Comparison of ENCODE assay signal across 14 cellular contexts in the genomic region with DNA sequence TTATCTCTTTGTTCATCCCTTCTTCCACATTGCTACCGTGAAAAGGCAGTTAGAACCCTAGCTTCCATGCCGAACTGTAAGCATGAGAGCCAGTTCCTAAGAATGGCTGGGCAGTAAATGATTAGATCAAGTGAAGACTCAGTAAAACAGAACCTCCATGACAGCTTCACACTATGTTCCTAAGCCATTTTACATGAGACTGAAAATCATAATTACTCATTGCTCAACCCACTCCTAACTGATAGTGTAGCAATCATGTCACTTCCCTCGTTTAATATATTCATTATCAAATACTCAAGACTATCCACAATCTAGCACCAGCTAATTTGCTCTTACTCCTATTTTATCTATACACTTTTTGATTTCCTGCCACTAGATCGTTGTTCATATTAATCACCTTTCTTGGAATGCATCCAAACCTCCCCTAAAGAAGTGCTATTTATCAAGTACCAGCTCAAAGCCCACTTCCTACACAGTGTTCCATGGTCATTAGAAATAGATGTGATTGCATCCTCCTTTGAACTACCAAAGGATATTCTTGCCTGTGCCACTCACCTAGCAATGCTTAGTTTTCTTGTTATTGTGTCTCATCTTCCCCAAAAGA. TPM values are rescaled to one million over a fixed set of nuclear protein-coding genes. Genes with fewer than 3 reads are reported as not detected.
DNase-seq lines count a peak whose midpoint lies in the region; ATAC-seq, FAIRE-seq and TF ChIP-seq lines count a peak whose summit lies in the region.
"Had no signal": no experiment of that assay in that cellular context is flagged by ENCODE, and none has a peak within 500 bp of the region (broad histone marks: within the 10 kb centered on the region; RNA-seq: fewer than 3 reads in every experiment).

No MANE protein-coding gene starts in this region.

- no peak for ATAC-seq in thoracic aorta (ENCODE audit: insufficient number of reproducible peaks, low FRiP score, low read depth)
- ATAC-seq in HG02884 (IDR thresholded peaks at IDR 0.05; ENCODE audit: unreplicated experiment): no peak
- no peak for ATAC-seq in mucosa of descending colon
- ATAC-seq: Panc1 had no signal

- no peak overlapping the region for H4K5ac ChIP-seq in H1 (ENCODE audit: insufficient read length, low read depth, low read length)

- TF ChIP-seq EP300 in H1 (IDR thresholded peaks at IDR 0.05; ENCODE audit: borderline replicate concordance in 1 of 2, low read depth in 2 of 2, low read length in 2 of 2): no peak

- H3K4me1 ChIP-seq in H1 (replicated peaks in 1 of 4; ENCODE audit: control insufficient read depth in 3 of 4, insufficient read depth in 4 of 4, low read length in 3 of 4) (peaks cover 0 to 17% (median 8%) of the 10 kb centered on the region in 4 experiments; a peak in 3 of 7 replicates), thoracic aorta (ENCODE audit: control insufficient read depth in 1 of 2, low read depth in 2 of 2) (peaks cover 44 to 63% of the 10 kb centered on the region in 2 donors), mucosa of descending colon (ENCODE audit: low read depth) (peaks cover 16% of the 10 kb centered on the region)

- H3K4me3 Mint-ChIP-seq in activated naive CD4-positive, alpha-beta T cell treated with anti-CD3 and anti-CD28 coated beads for 36 hours: peak overlapping the region; percentile 8
- no peak overlapping the region for H3K4me3 Mint-ChIP-seq in activated naive CD4-positive, alpha-beta T cell treated with anti-CD3 and anti-CD28 coated beads, Interleukin-2, amount 10 ng/mL, durations not matched to agents 7 days and 5 days

- H3K4me2 ChIP-seq in H1 (ENCODE audit: insufficient read depth in 1 of 2, low read depth in 2 of 2, low read length in 2 of 2): no peak overlapping the region

- POLR2A ChIA-PET in H1 (lab: Charles Lee; ENCODE audit: partially characterized antibody): interaction anchor here (1.1 to 2.1 kb wide), 4 partner anchors 8 to 241 kb away, joined by 3 to 9 read pairs (median 7); a partner anchor contains a TSS

- H3K4me1 Mint-ChIP-seq in activated naive CD4-positive, alpha-beta T cell treated with anti-CD3 and anti-CD28 coated beads for 36 hours (ENCODE audit: low read depth): peaks cover 68% of the 10 kb centered on the region
- H3K4me1 Mint-ChIP-seq in activated naive CD4-positive, alpha-beta T cell treated with anti-CD3 and anti-CD28 coated beads, Interleukin-2, amount 10 ng/mL, durations not matched to agents 7 days and 5 days: peaks cover 63% of the 10 kb centered on the region

- H3K9ac ChIP-seq in H1 (replicated peaks in 1 of 4; ENCODE audit: extremely low read depth in 1 of 4, low read depth in 3 of 4, low read length in 3 of 4): no peak overlapping the region

- no peak overlapping the region for H2BK5ac ChIP-seq in H1 (ENCODE audit: low read depth, low read length)

- TF ChIP-seq CTCF in H1 (IDR thresholded peaks at IDR 0.05; ENCODE audit: control extremely low read depth in 1 of 3, insufficient read depth in 1 of 3, low read depth in 1 of 3, low read length in 3 of 3) (no peak), thoracic aorta (IDR thresholded peaks at IDR 0.05) (no peak), mucosa of descending colon (IDR thresholded peaks at IDR 0.05) (no peak)

- H2BK120ac ChIP-seq in H1 (replicated peaks; ENCODE audit: low read depth, low read length): no peak overlapping the region

- peaks cover 20% of the 10 kb centered on the region for H3K36me3 Mint-ChIP-seq in activated naive CD4-positive, alpha-beta T cell treated with anti-CD3 and anti-CD28 coated beads for 36 hours (ENCODE audit: low read depth)
- peaks cover 46% of the 10 kb centered on the region for H3K36me3 Mint-ChIP-seq in activated naive CD4-positive, alpha-beta T cell treated with anti-CD3 and anti-CD28 coated beads, Interleukin-2, amount 10 ng/mL, durations not matched to agents 7 days and 5 days

- no peak overlapping the region for H2BK12ac ChIP-seq in H1 (ENCODE audit: low read depth, low read length)

- no peak overlapping the region for H3K4ac ChIP-seq in H1 (replicated peaks; ENCODE audit: insufficient read length, low read depth, low read length)

- no peak for FAIRE-seq in H1 (lab: Jason Lieb, UNC)

- H4K91ac ChIP-seq in H1 (replicated peaks; ENCODE audit: insufficient read length, low read length): no peak overlapping the region

- peak overlapping the region; percentile 86 for H3K27ac Mint-ChIP-seq in activated naive CD4-positive, alpha-beta T cell treated with anti-CD3 and anti-CD28 coated beads for 36 hours
- H3K27ac Mint-ChIP-seq in activated naive CD4-positive, alpha-beta T cell treated with anti-CD3 and anti-CD28 coated beads, Interleukin-2, amount 10 ng/mL, durations not matched to agents 7 days and 5 days: no peak overlapping the region

- CTCF ChIA-PET in activated naive CD4-positive, alpha-beta T cell treated with anti-CD3 and anti-CD28 coated beads for 36 hours (lab: Charles Lee): interaction anchor here (0.6 to 2.3 kb wide), 3 partner anchors 11 to 67 kb away, joined by 3 to 17 read pairs (median 3); no protein-coding TSS in a partner anchor
- CTCF ChIA-PET in activated naive CD4-positive, alpha-beta T cell treated with anti-CD3 and anti-CD28 coated beads, Interleukin-2, amount 10 ng/mL, durations not matched to agents 7 days and 5 days (lab: Charles Lee): interaction anchor here (1.2 to 2.2 kb wide), 2 partner anchors 11 to 19 kb away, joined by 5 to 9 read pairs; no protein-coding TSS in a partner anchor
- CTCF ChIA-PET in H1 (lab: Charles Lee; ENCODE audit: partially characterized antibody): interaction anchor here (1.7 to 8.7 kb wide), 2 partner anchors 11 to 247 kb away, joined by 4 to 66 read pairs; no protein-coding TSS in a partner anchor

- no peaks in the 10 kb centered on the region for H3K9me3 ChIP-seq in H1 (ENCODE audit: insufficient read depth in 2 of 2, low read depth in 1 of 2, low read length in 1 of 2)
- no peaks in the 10 kb centered on the region for H3K9me3 ChIP-seq in thoracic aorta
- H3K9me3 ChIP-seq in mucosa of descending colon: no peaks in the 10 kb centered on the region

- intact Hi-C loops in activated naive CD4-positive, alpha-beta T cell treated with anti-CD3 and anti-CD28 coated beads for 36 hours (cut with micrococcal nuclease): no loop called here
- intact Hi-C loops in mucosa of descending colon (cut with DNase I, micrococcal nuclease): no loop called here

- DNase-seq in activated naive CD4-positive, alpha-beta T cell treated with anti-CD3 and anti-CD28 coated beads for 36 hours: no peak
- DNase-seq in activated naive CD4-positive, alpha-beta T cell treated with anti-CD3 and anti-CD28 coated beads, Interleukin-2, amount 10 ng/mL, durations not matched to agents 7 days and 5 days: no peak
- DNase-seq in NOMO-1 treated with DMSO at 0.1 percent for 48 hours (lab: John Stamatoyannopoulos, UW; ENCODE audit: unreplicated experiment) (peak; percentile 78), H1 (ENCODE audit: low read depth in 1 of 2, low spot score in 2 of 2) (no peak), thoracic aorta (ENCODE audit: low spot score) (no peak), NCI-H1417 treated with DMSO at 0.1 percent for 48 hours (lab: John Stamatoyannopoulos, UW) (no peak), mucosa of descending colon (no peak)
- DNase-seq: activated naive CD4-positive, alpha-beta T cell treated with anti-CD3 and anti-CD28 coated beads, Interleukin-2, amount 50 U/mL, for 16 hours; NCI-H146 had no signal

- no peak overlapping the region for H2BK15ac ChIP-seq in H1 (ENCODE audit: low read length)

- H3K27me3 ChIP-seq in H1 (replicated peaks in 1 of 4; ENCODE audit: control insufficient read depth in 3 of 4, extremely low read depth in 1 of 4, insufficient read depth in 3 of 4, low read length in 3 of 4): no peaks in the 10 kb centered on the region
- H3K27me3 ChIP-seq in thoracic aorta (replicated peaks; ENCODE audit: insufficient read depth): no peaks in the 10 kb centered on the region
- H3K27me3 ChIP-seq: hepatocyte had no signal

- H3K14ac ChIP-seq in H1 (ENCODE audit: insufficient read length): no peak overlapping the region

- H3K56ac ChIP-seq in H1 (replicated peaks; ENCODE audit: insufficient read length, low read depth, low read length): no peak overlapping the region

- H3K79me2 ChIP-seq in H1 (ENCODE audit: control insufficient read depth in 1 of 2, insufficient read depth in 2 of 2, low read length in 2 of 2): peaks cover 28 to 98% of the 10 kb centered on the region in 2 experiments

- H3K4me3 ChIP-seq in H1 (ENCODE audit: extremely low read depth in 1 of 4, insufficient read depth in 2 of 4, low read depth in 3 of 4, low read length in 4 of 4) (no peak overlapping the region), thoracic aorta (peak overlapping the region; percentile 17), mucosa of descending colon (no peak overlapping the region)
- H3K4me3 ChIP-seq: hepatocyte had no signal

- H4K20me1 ChIP-seq in H1 (replicated peaks in 1 of 2; ENCODE audit: control insufficient read depth in 1 of 2, insufficient read depth in 2 of 2, low read length in 2 of 2): peaks cover 0 to 2% of the 10 kb centered on the region in 2 experiments

- H3K36me3 ChIP-seq in H1 (ENCODE audit: control insufficient read depth in 2 of 4, insufficient read depth in 4 of 4, low read length in 3 of 4): no peaks in the 10 kb centered on the region; a peak in 1 of 8 replicates
- no peaks in the 10 kb centered on the region for H3K36me3 ChIP-seq in thoracic aorta
- no peaks in the 10 kb centered on the region for H3K36me3 ChIP-seq in mucosa of descending colon (ENCODE audit: low read depth)

- H4K8ac ChIP-seq in H1 (ENCODE audit: extremely low read depth, insufficient read depth, low read length): no peak overlapping the region

- TF ChIP-seq POLR2A in H1 (IDR thresholded peaks at IDR 0.05; ENCODE audit: control extremely low read depth in 1 of 2, low read depth in 2 of 2, low read length in 2 of 2): no peak

- TF ChIP-seq RAD21 in H1 (IDR thresholded peaks at IDR 0.05 in 1 of 2, conservative IDR thresholded peaks at IDR 0.05 in 1 of 2; ENCODE audit: low read depth in 2 of 2, low read length in 2 of 2): no peak

- H3K79me1 ChIP-seq in H1 (ENCODE audit: low read depth, low read length): no peaks in the 10 kb centered on the region; the same call in 1 of the 2 replicates

- whole genome bisulfite sequencing in H1 (ENCODE audit: extremely low coverage in 1 of 2, insufficient coverage in 1 of 2, insufficient read length in 1 of 2, insufficient replicate concordance in 2 of 2, low coverage in 1 of 2, low lambda C conversion rate in 2 of 2, missing lambda C conversion rate in 1 of 2), 2 experiments: 93% methylated on average over 4 of the region's 4 CpGs; no CpG with 5 or more reads in 1 of the 2 experiments

- no peak overlapping the region for H2AK5ac ChIP-seq in H1 (ENCODE audit: low read depth, low read length)

- H3K27ac ChIP-seq in H1 (ENCODE audit: low read depth, low read length) (no peak overlapping the region), thoracic aorta (no peak overlapping the region)
- H3K27ac ChIP-seq: hepatocyte, HL-60, VCaP had no signal

- H3K9me3 Mint-ChIP-seq in activated naive CD4-positive, alpha-beta T cell treated with anti-CD3 and anti-CD28 coated beads for 36 hours: no peaks in the 10 kb centered on the region
- H3K9me3 Mint-ChIP-seq in activated naive CD4-positive, alpha-beta T cell treated with anti-CD3 and anti-CD28 coated beads, Interleukin-2, amount 10 ng/mL, durations not matched to agents 7 days and 5 days: peaks cover 5% of the 10 kb centered on the region

- H3K23me2 ChIP-seq in H1 (ENCODE audit: low read depth, low read length): no peaks in the 10 kb centered on the region

- H3K27me3 Mint-ChIP-seq in activated naive CD4-positive, alpha-beta T cell treated with anti-CD3 and anti-CD28 coated beads for 36 hours (ENCODE audit: low read depth): no peaks in the 10 kb centered on the region
- no peaks in the 10 kb centered on the region for H3K27me3 Mint-ChIP-seq in activated naive CD4-positive, alpha-beta T cell treated with anti-CD3 and anti-CD28 coated beads, Interleukin-2, amount 10 ng/mL, durations not matched to agents 7 days and 5 days

- 0 out of 2 replicates have a peak overlapping the region, but pooled peaks have one; percentile 9 for H2BK20ac ChIP-seq in H1 (ENCODE audit: low read length)

- H3K23ac ChIP-seq in H1 (ENCODE audit: insufficient read length): no peak overlapping the region

- H2AFZ ChIP-seq in H1 (ENCODE audit: low read length): no peak overlapping the region
- H2AFZ ChIP-seq: hepatocyte had no signal

- H3K18ac ChIP-seq in H1 (ENCODE audit: extremely low read depth, low read length): no peak overlapping the region

RNA-seq across cellular contexts. Expression of a gene that starts 6.0 kb away (rescaled TPM):
- total RNA-seq in activated naive CD4-positive, alpha-beta T cell treated with anti-CD3 and anti-CD28 coated beads for 36 hours: 10 to 100 TPM; 68.9 to 76.0 TPM
- 65.8 and 71.0 TPM in 2 replicates for total RNA-seq in H1 (2021; fragmentation: NEBNext Ultra II Directional; extraction: Animal tissue kit (Norgen Biotek cat#: 25700))
- 10.5 TPM in 2 replicates for polyA plus RNA-seq in H1 (2011; rRNA removed)
- polyA plus RNA-seq in H1 (2011; cell fraction: cytosol; rRNA removed): 16.6 TPM
- 7.8 TPM for polyA plus RNA-seq in H1 (2011; cell fraction: nucleus; rRNA removed)
- polyA plus RNA-seq in H1 (2012, experiment 1 of 2): 23.8 to 56.6 TPM (median 32.7 TPM) in 4 replicates
- polyA plus RNA-seq in H1 (2012, experiment 2 of 2): 3.2 TPM
- polyA plus RNA-seq in H1 (2013, experiment 1 of 2): 48.6 TPM
- 54.2 TPM for polyA plus RNA-seq in H1 (2013, experiment 2 of 2)
- polyA minus RNA-seq in H1 (2011; rRNA and poly(A)+ RNA removed): 25.3 and 42.6 TPM in 2 replicates
- 12.8 TPM for polyA minus RNA-seq in H1 (2011; cell fraction: cytosol; rRNA and poly(A)+ RNA removed)
- polyA minus RNA-seq in H1 (2011; cell fraction: nucleus; rRNA and poly(A)+ RNA removed): 20.3 TPM
- total RNA-seq in thoracic aorta: 100 to 1,000 TPM; 112 to 123 TPM
- total RNA-seq in mucosa of descending colon: 100 to 1,000 TPM in 1 of 3 donors, 10 to 100 TPM in 2; 87.0 to 127 (median 91.7) TPM

RNA-seq across cellular contexts. Expression of a gene that starts 35.0 kb away (rescaled TPM):
- total RNA-seq in activated naive CD4-positive, alpha-beta T cell treated with anti-CD3 and anti-CD28 coated beads for 36 hours: 100 to 1,000 TPM; 577 to 592 TPM
- 456 and 468 TPM in 2 replicates for total RNA-seq in H1 (2021; fragmentation: NEBNext Ultra II Directional; extraction: Animal tissue kit (Norgen Biotek cat#: 25700))
- polyA plus RNA-seq in H1 (2011; rRNA removed): 198 and 262 TPM in 2 replicates
- polyA plus RNA-seq in H1 (2011; cell fraction: cytosol; rRNA removed): 257 TPM
- 167 TPM for polyA plus RNA-seq in H1 (2011; cell fraction: nucleus; rRNA removed)
- polyA plus RNA-seq in H1 (2012, experiment 1 of 2): 351 to 525 TPM (median 436 TPM) in 4 replicates
- polyA plus RNA-seq in H1 (2012, experiment 2 of 2): 2,411 TPM
- 1,987 TPM for polyA plus RNA-seq in H1 (2013, experiment 1 of 2)
- polyA plus RNA-seq in H1 (2013, experiment 2 of 2): 1,925 TPM
- polyA minus RNA-seq in H1 (2011; rRNA and poly(A)+ RNA removed): 31.6 and 33.7 TPM in 2 replicates
- polyA minus RNA-seq in H1 (2011; cell fraction: cytosol; rRNA and poly(A)+ RNA removed): 32.1 TPM
- 48.3 TPM for polyA minus RNA-seq in H1 (2011; cell fraction: nucleus; rRNA and poly(A)+ RNA removed)
- total RNA-seq in thoracic aorta (100 to 1,000 TPM; 101 to 643 TPM), mucosa of descending colon (100 to 1,000 TPM; 493 to 721 (median 652) TPM)
